Comparison of ENCODE assay signal across 32 cellular contexts in genomic region chrX:103539695-103540094, GRCh38. TPM values are rescaled to one million over a fixed set of nuclear protein-coding genes. Genes with fewer than 3 reads are reported as not detected.
DNase-seq lines count a peak whose midpoint lies in the region; FAIRE-seq and TF ChIP-seq lines count a peak whose summit lies in the region.
"Had no signal": no experiment of that assay in that cellular context is flagged by ENCODE, and none has a peak within 500 bp of the region (broad histone marks: within the 10 kb centered on the region; RNA-seq: fewer than 3 reads in every experiment).

No MANE protein-coding gene starts in this region.

- peak; percentile 25 for DNase-seq in GM23248
- DNase-seq in mesenchymal stem cell = no peak
- DNase-seq in tibial artery = no peak
- DNase-seq in NCI-H187 (lab: John Stamatoyannopoulos, UW) = no peak
- no peak for DNase-seq in activated CD8-positive, alpha-beta memory T cell treated with anti-CD3 and anti-CD28 coated beads, Interleukin-2, amount 50 U/mL, for 4 hours
- no peak for DNase-seq in lower leg skin (ENCODE audit: low spot score in 2 of 2)
- no peak for DNase-seq in SW 1271 (lab: John Stamatoyannopoulos, UW)
- DNase-seq: ACHN; activated B cell treated with CpG ODN at 0.5 μM for 24 hours; activated CD4-positive, alpha-beta T cell treated with anti-CD3 and anti-CD28 coated beads, Interleukin-2, amount 50 U/mL, for 1 hour; activated naive CD4-positive, alpha-beta T cell treated with anti-CD3 and anti-CD28 coated beads for 36 hours; amniotic stem cell; effector CD8-positive, alpha-beta T cell; erythroblast; foreskin melanocyte; GDM1; H7; hypothalamus; immature natural killer cell; natural killer cell; NCI-H1105; NCI-H1930; NCI-H526; occipital lobe; SHP77 treated with DMSO at 0.1 percent for 48 hours; stimulated activated CD4-positive, alpha-beta T cell treated with anti-CD3 and anti-CD28 coated beads, Interleukin-12 subunit alpha, Interleukin-12 subunit beta, amount 100 ng/mL, for 4 hours; stimulated activated CD4-positive, alpha-beta T cell treated with anti-CD3 and anti-CD28 coated beads, Interleukin-4, amount 100 ng/mL, for 1 hour; substantia nigra had no signal

- TF ChIP-seq POLR2A in lower leg skin (IDR thresholded peaks at IDR 0.05) = no peak

- H3F3A ChIP-seq in GM23248 (ENCODE audit: insufficient read depth) = no peaks in the 10 kb centered on the region; the same call in 1 of the 2 replicates

- H3K9me2 ChIP-seq in GM23248 (ENCODE audit: insufficient read depth) = no peaks in the 10 kb centered on the region

- H3K9ac ChIP-seq in GM23248 (no peak overlapping the region), mesenchymal stem cell (ENCODE audit: low read length) (peak overlapping the region; percentile 11)

- H2AK5ac ChIP-seq in mesenchymal stem cell (ENCODE audit: low read length, severe bottlenecking) = no peak overlapping the region

- no peaks in the 10 kb centered on the region for H3K79me1 ChIP-seq in mesenchymal stem cell (replicated peaks; ENCODE audit: low read length, poor library complexity, severe bottlenecking)

- no peak overlapping the region for H2BK12ac ChIP-seq in mesenchymal stem cell (ENCODE audit: low read length in 2 of 2)

- no peak overlapping the region for H3K23ac ChIP-seq in mesenchymal stem cell (ENCODE audit: low read length in 2 of 2)

- 7 to 8% methylated on average over 2 of the region's 2 CpGs for WGBS in GM23248 (ENCODE audit: low coverage in 1 of 2, low lambda C conversion rate in 2 of 2, missing lambda C conversion rate in 2 of 2), 2 experiments
- WGBS in mesenchymal stem cell = no CpG with 5 or more reads among the region's 2 CpGs
- 52 to 56% methylated on average over 2 of the region's 2 CpGs for WGBS in lower leg skin, 2 donors

- H3K4me2 ChIP-seq in GM23248 (ENCODE audit: unreplicated experiment) (peak overlapping the region; percentile 35), mesenchymal stem cell (ENCODE audit: low read length, poor library complexity, severe bottlenecking) (no peak overlapping the region)

- no peak overlapping the region for H3K4ac ChIP-seq in mesenchymal stem cell (ENCODE audit: low read depth in 1 of 2, low read length in 2 of 2)

- no peak overlapping the region for H3K18ac ChIP-seq in mesenchymal stem cell (ENCODE audit: low read depth in 1 of 2, low read length in 2 of 2)

- no peak overlapping the region for H2BK120ac ChIP-seq in mesenchymal stem cell (ENCODE audit: low read depth, low read length)

- no peak for TF ChIP-seq CTCF in tibial artery (IDR thresholded peaks at IDR 0.05)
- no peak for TF ChIP-seq CTCF in lower leg skin (IDR thresholded peaks at IDR 0.05)

- H3K9me3 ChIP-seq in GM23248 (ENCODE audit: low read depth) (no peaks in the 10 kb centered on the region), mesenchymal stem cell (ENCODE audit: control insufficient read depth, low read length) (no peaks in the 10 kb centered on the region), tibial artery (no peaks in the 10 kb centered on the region)

- H3K4me3 ChIP-seq in GM23248 (no peak overlapping the region), mesenchymal stem cell (ENCODE audit: insufficient read depth in 1 of 2, low read depth in 1 of 2, low read length in 2 of 2) (no peak overlapping the region), tibial artery (no peak overlapping the region), lower leg skin (ENCODE audit: low read depth, poor library complexity, severe bottlenecking) (no peak overlapping the region)

- H3K27ac ChIP-seq in GM23248 (peak overlapping the region; percentile 35; the same call in 1 of the 2 replicates), mesenchymal stem cell (ENCODE audit: low read length, poor library complexity, severe bottlenecking) (no peak overlapping the region), tibial artery (peak overlapping the region; percentile 77 to 82)

- no peaks in the 10 kb centered on the region for H3K79me2 ChIP-seq in GM23248 (ENCODE audit: insufficient read depth)

- in situ Hi-C loops in GM23248 (cut with MboI) = loop anchor here (10.0 kb wide), 1 partner anchor 145 kb away; the partner anchor contains the start of gene MORF4L2

- intact Hi-C loops in tibial artery (cut with DNase I; ENCODE audit: low total_unique reads) = loop anchor here (5.0 to 10.0 kb wide), 2 partner anchors 148 to 275 kb away; partner anchors contain the start of gene MORF4L2
- intact Hi-C loops in lower leg skin (cut with DNase I; ENCODE audit: low total_unique reads) = no loop called here

- H4K91ac ChIP-seq in mesenchymal stem cell (ENCODE audit: low read length) = no peak overlapping the region

- no peak overlapping the region for H2BK15ac ChIP-seq in mesenchymal stem cell (ENCODE audit: low read depth, poor library complexity, severe bottlenecking)

- no peaks in the 10 kb centered on the region for H4K20me1 ChIP-seq in GM23248 (ENCODE audit: insufficient read depth)

- H4K8ac ChIP-seq in mesenchymal stem cell (ENCODE audit: low read length) = no peak overlapping the region

- H3K27me3 ChIP-seq in GM23248 (replicated peaks; ENCODE audit: insufficient read depth) (no peaks in the 10 kb centered on the region), mesenchymal stem cell (ENCODE audit: control insufficient read depth in 1 of 2, insufficient read depth in 1 of 2, low read length in 2 of 2) (peaks cover 0 to 20% of the 10 kb centered on the region in 2 experiments), tibial artery (no peaks in the 10 kb centered on the region)

- H2BK5ac ChIP-seq in mesenchymal stem cell (ENCODE audit: low read depth, low read length, poor library complexity, severe bottlenecking) = no peak overlapping the region

- H3K36me3 ChIP-seq in GM23248 (ENCODE audit: low read depth) (no peaks in the 10 kb centered on the region), mesenchymal stem cell (ENCODE audit: control insufficient read depth in 1 of 2, insufficient read depth in 2 of 2, low read depth in 1 of 2, low read length in 2 of 2) (no peaks in the 10 kb centered on the region), tibial artery (no peaks in the 10 kb centered on the region)

- H2AFZ ChIP-seq in GM23248 (no peak overlapping the region), mesenchymal stem cell (ENCODE audit: low read depth, low read length) (no peak overlapping the region)

- H3K4me1 ChIP-seq in GM23248 (ENCODE audit: insufficient read depth) (peaks cover 22% of the 10 kb centered on the region), mesenchymal stem cell (ENCODE audit: control insufficient read depth, insufficient read depth, low read depth, low read length) (no peaks in the 10 kb centered on the region), tibial artery (peaks cover 0 to 60% (median 9%) of the 10 kb centered on the region in 4 donors)

- peak; percentile 85 for FAIRE-seq in colon (lab: Jason Lieb, UNC)
- FAIRE-seq: bronchial epithelial cell, GM19239 had no signal

- H3K14ac ChIP-seq in mesenchymal stem cell (ENCODE audit: low read length in 2 of 2) = no peak overlapping the region

RNA-seq across cellular contexts. Expression of gene RAB40A, which starts 20.4 kb away (rescaled TPM):
- not detected in 2 replicates for total RNA-seq in GM23248 (2014; rRNA removed; shearing (Covaris generic))
- polyA plus RNA-seq in GM23248 (2016; fragmentation: Nextera tagmentation; extraction: Ambion mirVana) = 0.16 and 0.34 TPM in 2 replicates
- 0.06 TPM for polyA plus RNA-seq in mesenchymal stem cell (2013, experiment 1 of 2)
- 0.04 TPM for polyA plus RNA-seq in mesenchymal stem cell (2013, experiment 2 of 2)
- under 1 TPM; 0.13 to 0.84 (median 0.38) TPM for total RNA-seq in lower leg skin
- total RNA-seq: natural killer cell had no signal
- polyA plus RNA-seq: IgD-negative memory B cell, immature natural killer cell had no signal

RNA-seq across cellular contexts. Expression of gene TCEAL4, which starts 45.6 kb away (rescaled TPM):
- total RNA-seq in GM23248 (2014; rRNA removed; shearing (Covaris generic)) = 41.1 and 44.5 TPM in 2 replicates
- polyA plus RNA-seq in GM23248 (2016; fragmentation: Nextera tagmentation; extraction: Ambion mirVana) = 108 and 112 TPM in 2 replicates
- 166 TPM for polyA plus RNA-seq in mesenchymal stem cell (2013, experiment 1 of 2)
- polyA plus RNA-seq in mesenchymal stem cell (2013, experiment 2 of 2) = 162 TPM
- 10 to 100 TPM; 63.7 to 98.8 (median 80.4) TPM for total RNA-seq in lower leg skin
